19 cellular contexts compared by ENCODE assay signal in genomic region chr15:73773428-73773827, GRCh38. TPM values are rescaled to one million over a fixed set of nuclear protein-coding genes. Genes with fewer than 3 reads are reported as not detected.
DNase-seq lines count a peak whose midpoint lies in the region; ATAC-seq, FAIRE-seq and TF ChIP-seq lines count a peak whose summit lies in the region.
"Had no signal": no experiment of that assay in that cellular context is flagged by ENCODE, and none has a peak within 500 bp of the region (broad histone marks: within the 10 kb centered on the region; RNA-seq: fewer than 3 reads in every experiment).

No MANE protein-coding gene starts in this region.

- no peak overlapping the region for H4K5ac ChIP-seq in H1 (ENCODE audit: insufficient read length, low read depth, low read length)

- no peak overlapping the region for H3K27ac Mint-ChIP-seq in stimulated activated memory B cell treated with anti-CD40 and anti-IgM and Interleukin-4, amounts not matched to agents 10 μg/mL and 1 μg/mL and 100 μg/mL, for 72 hours
- H3K27ac Mint-ChIP-seq: CD14-positive monocyte; CD4-positive, alpha-beta T cell had no signal

- H2BK12ac ChIP-seq in H1 (ENCODE audit: low read depth, low read length), result 0 out of 2 replicates have a peak overlapping the region, but pooled peaks have one; percentile 27

- TF ChIP-seq CTCF in H1 (IDR thresholded peaks at IDR 0.05; ENCODE audit: control extremely low read depth in 1 of 3, insufficient read depth in 1 of 3, low read depth in 1 of 3, low read length in 3 of 3) (no peak), colonic mucosa (IDR thresholded peaks at IDR 0.05) (no peak)

- no peak for TF ChIP-seq EP300 in H1 (IDR thresholded peaks at IDR 0.05; ENCODE audit: borderline replicate concordance in 1 of 2, low read depth in 2 of 2, low read length in 2 of 2)

- TF ChIP-seq POLR2A in H1 (IDR thresholded peaks at IDR 0.05; ENCODE audit: control extremely low read depth in 1 of 2, low read depth in 2 of 2, low read length in 2 of 2) (no peak), GM12891 (IDR thresholded peaks at IDR 0.05; ENCODE audit: low read depth, low read length) (no peak)

- no peak overlapping the region for H3K18ac ChIP-seq in H1 (ENCODE audit: extremely low read depth, low read length)

- POLR2A ChIA-PET in H1 (lab: Charles Lee; ENCODE audit: partially characterized antibody), result interaction anchor here (1.0 kb wide), 1 partner anchor 20 kb away, joined by 5 read pairs; the partner anchor contains the start of gene INSYN1

- intact Hi-C loops in posterior vena cava (cut with DNase I), result no loop called here
- intact Hi-C loops in colonic mucosa (cut with DNase I), result no loop called here

- no peaks in the 10 kb centered on the region for H3K9me3 ChIP-seq in BLaER1 treated with 17β-estradiol and CSF1 and Interleukin-3, amounts not matched to agents 10 nM and 100 nM (replicated peaks in 1 of 11)
- no peaks in the 10 kb centered on the region for H3K9me3 ChIP-seq in H1 (ENCODE audit: insufficient read depth in 2 of 2, low read depth in 1 of 2, low read length in 1 of 2)
- no peaks in the 10 kb centered on the region for H3K9me3 ChIP-seq in colonic mucosa
- H3K9me3 ChIP-seq: Caco-2 had no signal

- no peak overlapping the region for H3K27ac ChIP-seq in BLaER1 treated with 17β-estradiol and CSF1 and Interleukin-3, amounts not matched to agents 10 nM and 100 nM
- H3K27ac ChIP-seq in H1 (ENCODE audit: low read depth, low read length) (no peak overlapping the region), colonic mucosa (no peak overlapping the region)

- no peaks in the 10 kb centered on the region for H3K79me2 ChIP-seq in H1 (ENCODE audit: control insufficient read depth in 1 of 2, insufficient read depth in 2 of 2, low read length in 2 of 2)

- H3K14ac ChIP-seq in H1 (ENCODE audit: insufficient read length), result no peak overlapping the region

- no peak overlapping the region for H4K8ac ChIP-seq in H1 (ENCODE audit: extremely low read depth, insufficient read depth, low read length)

- H3K23ac ChIP-seq in H1 (ENCODE audit: insufficient read length), result no peak overlapping the region

- H3K4me3 ChIP-seq in BLaER1 treated with 17β-estradiol and CSF1 and Interleukin-3, amounts not matched to agents 10 nM and 100 nM, result no peak overlapping the region
- H3K4me3 ChIP-seq in H1 (ENCODE audit: extremely low read depth in 1 of 4, insufficient read depth in 2 of 4, low read depth in 3 of 4, low read length in 4 of 4), result no peak overlapping the region
- no peak overlapping the region for H3K4me3 ChIP-seq in colonic mucosa
- H3K4me3 ChIP-seq: GM12878 had no signal

- peak overlapping the region in 9 of 11 experiments; percentile 21 to 91 (median 70); a peak in 17 of 22 replicates for H3K4me2 ChIP-seq in BLaER1 treated with 17β-estradiol and CSF1 and Interleukin-3, amounts not matched to agents 10 nM and 100 nM
- no peak overlapping the region for H3K4me2 ChIP-seq in H1 (ENCODE audit: insufficient read depth in 1 of 2, low read depth in 2 of 2, low read length in 2 of 2)

- ATAC-seq in stimulated activated memory B cell treated with anti-CD40 and anti-IgM and Interleukin-4, amounts not matched to agents 10 μg/mL and 1 μg/mL and 100 μg/mL, for 72 hours, result no peak
- ATAC-seq: GM12878 had no signal

- H3K4me3 Mint-ChIP-seq in stimulated activated memory B cell treated with anti-CD40 and anti-IgM and Interleukin-4, amounts not matched to agents 10 μg/mL and 1 μg/mL and 100 μg/mL, for 72 hours, result no peak overlapping the region
- H3K4me3 Mint-ChIP-seq: CD14-positive monocyte; CD4-positive, alpha-beta T cell had no signal

- no peak overlapping the region for H3K56ac ChIP-seq in H1 (replicated peaks; ENCODE audit: insufficient read length, low read depth, low read length)

- H2AK5ac ChIP-seq in H1 (ENCODE audit: low read depth, low read length), result no peak overlapping the region

- H2BK15ac ChIP-seq in H1 (ENCODE audit: low read length), result no peak overlapping the region

- H2BK120ac ChIP-seq in H1 (replicated peaks; ENCODE audit: low read depth, low read length), result no peak overlapping the region

- no peaks in the 10 kb centered on the region for H3K4me1 Mint-ChIP-seq in stimulated activated memory B cell treated with anti-CD40 and anti-IgM and Interleukin-4, amounts not matched to agents 10 μg/mL and 1 μg/mL and 100 μg/mL, for 72 hours
- H3K4me1 Mint-ChIP-seq: CD14-positive monocyte had no signal

- no peak overlapping the region for H4K91ac ChIP-seq in H1 (replicated peaks; ENCODE audit: insufficient read length, low read length)

- no peaks in the 10 kb centered on the region for H3K23me2 ChIP-seq in H1 (ENCODE audit: low read depth, low read length)

- 74% methylated on average over 6 of the region's 6 CpGs; no CpG with 5 or more reads in 1 of the 2 experiments for WGBS in H1 (ENCODE audit: extremely low coverage in 1 of 2, insufficient coverage in 1 of 2, insufficient read length in 1 of 2, insufficient replicate concordance in 2 of 2, low coverage in 1 of 2, low lambda C conversion rate in 2 of 2, missing lambda C conversion rate in 1 of 2), 2 experiments

- no peaks in the 10 kb centered on the region for H3K36me3 Mint-ChIP-seq in stimulated activated memory B cell treated with anti-CD40 and anti-IgM and Interleukin-4, amounts not matched to agents 10 μg/mL and 1 μg/mL and 100 μg/mL, for 72 hours
- H3K36me3 Mint-ChIP-seq: CD14-positive monocyte had no signal

- H3K4ac ChIP-seq in H1 (replicated peaks; ENCODE audit: insufficient read length, low read depth, low read length), result no peak overlapping the region

- no peaks in the 10 kb centered on the region for H3K79me1 ChIP-seq in H1 (ENCODE audit: low read depth, low read length)

- CTCF ChIA-PET in H1 (lab: Charles Lee; ENCODE audit: partially characterized antibody), result interaction anchor here (1.0 to 3.4 kb wide), 5 partner anchors 12 to 94 kb away, joined by 3 to 14 read pairs (median 6); no protein-coding TSS in a partner anchor

- FAIRE-seq in H1 (lab: Jason Lieb, UNC) (no peak), GM12891 (lab: Jason Lieb, UNC) (no peak)
- FAIRE-seq: GM12878, GM18507 had no signal

- DNase-seq in H1 (ENCODE audit: low read depth in 1 of 2, low spot score in 2 of 2) (no peak), left kidney (ENCODE audit: low read depth, low spot score) (peak; percentile 46), posterior vena cava (ENCODE audit: low spot score) (peak; percentile 38), colonic mucosa (no peak), GM12891 (ENCODE audit: insufficient read length, low spot score) (no peak), DMS153 (lab: John Stamatoyannopoulos, UW) (no peak)
- DNase-seq: Caco-2; CD4-positive, alpha-beta T cell; DMS79; EL; GDM1; GOT3; H7; HCEC 1CT had no signal

- H3K27me3 Mint-ChIP-seq in stimulated activated memory B cell treated with anti-CD40 and anti-IgM and Interleukin-4, amounts not matched to agents 10 μg/mL and 1 μg/mL and 100 μg/mL, for 72 hours, result peaks cover 38% of the 10 kb centered on the region

- no peaks in the 10 kb centered on the region; a peak in 3 of 22 replicates for H4K20me1 ChIP-seq in BLaER1 treated with 17β-estradiol and CSF1 and Interleukin-3, amounts not matched to agents 10 nM and 100 nM
- H4K20me1 ChIP-seq in H1 (replicated peaks in 1 of 2; ENCODE audit: control insufficient read depth in 1 of 2, insufficient read depth in 2 of 2, low read length in 2 of 2), result no peaks in the 10 kb centered on the region

- H3K9ac ChIP-seq in BLaER1 treated with 17β-estradiol and CSF1 and Interleukin-3, amounts not matched to agents 10 nM and 100 nM, result no peak overlapping the region
- no peak overlapping the region for H3K9ac ChIP-seq in H1 (replicated peaks in 1 of 4; ENCODE audit: extremely low read depth in 1 of 4, low read depth in 3 of 4, low read length in 3 of 4)
- H3K9ac ChIP-seq in colonic mucosa (ENCODE audit: low read depth in 2 of 2, low read length in 2 of 2), result no peak overlapping the region

- no peak overlapping the region for H2AFZ ChIP-seq in H1 (ENCODE audit: low read length)

- H2BK5ac ChIP-seq in H1 (ENCODE audit: low read depth, low read length), result no peak overlapping the region

- TF ChIP-seq RAD21 in H1 (IDR thresholded peaks at IDR 0.05 in 1 of 2, conservative IDR thresholded peaks at IDR 0.05 in 1 of 2; ENCODE audit: low read depth in 2 of 2, low read length in 2 of 2), result no peak

- H3K27me3 ChIP-seq in BLaER1 treated with 17β-estradiol and CSF1 and Interleukin-3, amounts not matched to agents 10 nM and 100 nM, result no peaks in the 10 kb centered on the region; a peak in 1 of 22 replicates
- H3K27me3 ChIP-seq in H1 (replicated peaks in 1 of 4; ENCODE audit: control insufficient read depth in 3 of 4, extremely low read depth in 1 of 4, insufficient read depth in 3 of 4, low read length in 3 of 4), result no peaks in the 10 kb centered on the region
- no peaks in the 10 kb centered on the region for H3K27me3 ChIP-seq in colonic mucosa

- H3K4me1 ChIP-seq in BLaER1 treated with 17β-estradiol and CSF1 and Interleukin-3, amounts not matched to agents 10 nM and 100 nM, result peaks cover 4 to 80% (median 59%) of the 10 kb centered on the region in 10 experiments; a peak in 18 of 20 replicates
- H3K4me1 ChIP-seq in H1 (replicated peaks in 1 of 4; ENCODE audit: control insufficient read depth in 3 of 4, insufficient read depth in 4 of 4, low read length in 3 of 4) (peaks cover 0 to 8% (median 3%) of the 10 kb centered on the region in 4 experiments; a peak in 1 of 7 replicates), colonic mucosa (no peaks in the 10 kb centered on the region)
- H3K4me1 ChIP-seq: Caco-2 had no signal

- H2BK20ac ChIP-seq in H1 (ENCODE audit: low read length), result no peak overlapping the region

- no peaks in the 10 kb centered on the region for H3K9me3 Mint-ChIP-seq in stimulated activated memory B cell treated with anti-CD40 and anti-IgM and Interleukin-4, amounts not matched to agents 10 μg/mL and 1 μg/mL and 100 μg/mL, for 72 hours
- H3K9me3 Mint-ChIP-seq: CD14-positive monocyte; CD4-positive, alpha-beta T cell had no signal

- no peaks in the 10 kb centered on the region for H3K36me3 ChIP-seq in BLaER1 treated with 17β-estradiol and CSF1 and Interleukin-3, amounts not matched to agents 10 nM and 100 nM
- H3K36me3 ChIP-seq in H1 (ENCODE audit: control insufficient read depth in 2 of 4, insufficient read depth in 4 of 4, low read length in 3 of 4) (no peaks in the 10 kb centered on the region), colonic mucosa (no peaks in the 10 kb centered on the region)

TF ChIP-seq in GM12891, 5 proteins besides CTCF, POLR2A, EP300 and RAD21 (continues in another document):
- TF ChIP-seq POLR2AphosphoS5 (IDR thresholded peaks at IDR 0.05; ENCODE audit: low read depth, low read length), result no peak

RNA-seq across cellular contexts. Expression of gene INSYN1, which starts 20.3 kb away (rescaled TPM):
- total RNA-seq in H1 (2021; fragmentation: NEBNext Ultra II Directional; extraction: Animal tissue kit (Norgen Biotek cat#: 25700)), result 10.2 and 13.1 TPM in 2 replicates
- polyA plus RNA-seq in H1 (2011; rRNA removed), result 7.2 and 11.6 TPM in 2 replicates
- 12.0 TPM for polyA plus RNA-seq in H1 (2011; cell fraction: cytosol; rRNA removed)
- polyA plus RNA-seq in H1 (2011; cell fraction: nucleus; rRNA removed), result 50.9 TPM
- 4.2 to 8.2 TPM (median 6.5 TPM) in 4 replicates for polyA plus RNA-seq in H1 (2012, experiment 1 of 2)
- 4.0 TPM for polyA plus RNA-seq in H1 (2012, experiment 2 of 2)
- 6.3 TPM for polyA plus RNA-seq in H1 (2013, experiment 1 of 2)
- polyA plus RNA-seq in H1 (2013, experiment 2 of 2), result 6.0 TPM
- polyA minus RNA-seq in H1 (2011; rRNA and poly(A)+ RNA removed), result 2.1 and 2.9 TPM in 2 replicates
- polyA minus RNA-seq in H1 (2011; cell fraction: cytosol; rRNA and poly(A)+ RNA removed), result 3.2 TPM
- 2.9 TPM for polyA minus RNA-seq in H1 (2011; cell fraction: nucleus; rRNA and poly(A)+ RNA removed)
- total RNA-seq in posterior vena cava, result 10 to 100 TPM; 12.8 to 13.8 TPM
- total RNA-seq in colonic mucosa, result under 1 TPM; 0.32 to 0.58 TPM
- polyA plus RNA-seq in GM12891 (2012; ENCODE audit: low read depth, missing spikeins), result not detected
- total RNA-seq: CD4-positive, alpha-beta T cell; GM12878 had no signal
- polyA plus RNA-seq: CD14-positive monocyte, GM12878 had no signal

Comparison
In these comparisons a context has a peak if more than half of its experiments do, and no peak if none do; other contexts are left out.
1. H3K4me2 ChIP-seq: peak in BLaER1 treated with 17β-estradiol and CSF1 and Interleukin-3, amounts not matched to agents 10 nM and 100 nM (9 of 11); none in H1 (0 of 2).
2. DNase-seq: peak in left kidney (single experiment) and posterior vena cava (single experiment); none in H1 (0 of 2), colonic mucosa (single experiment), GM12891 (single experiment) and DMS153 (single experiment).